8 cellular contexts compared by ENCODE assay signal in genomic region chr7:39465055-39465929, GRCh38.
A peak's percentile ranks its signal among the peaks of the same experiment; 100 is the strongest.
DNase-seq lines count a peak whose midpoint lies in the region; ATAC-seq and TF ChIP-seq lines count a peak whose summit lies in the region.

No MANE protein-coding gene starts in this region.

- intact Hi-C loops in left cardiac atrium (cut with DNase I): loop anchor here (2.0 to 10.0 kb wide), 4 partner anchors 388 to 670 kb away; no protein-coding TSS in a partner anchor
- intact Hi-C loops in gastrocnemius medialis (cut with DNase I; ENCODE audit: low total_unique reads): loop anchor here (2.0 kb wide), 1 partner anchor 668 kb away; no protein-coding TSS in a partner anchor

- H3K4me3 ChIP-seq in gastrocnemius medialis: peak overlapping the region in 2 of 4 donors; percentile 11 to 18

- no peaks in the 10 kb centered on the region for H3K9me3 ChIP-seq in gastrocnemius medialis

- DNase-seq in DMS153 (lab: John Stamatoyannopoulos, UW) (peak; percentile 51), NCI-H774 (lab: John Stamatoyannopoulos, UW) (peak; percentile 39), left cardiac atrium (peak; percentile 34), gastrocnemius medialis (no peak), GOT3 (lab: John Stamatoyannopoulos, UW) (no peak)
- DNase-seq in activated naive CD4-positive, alpha-beta T cell treated with anti-CD3 and anti-CD28 coated beads, Interleukin-2, amount 50 U/mL, for 16 hours: peak; percentile 32

- no peak for TF ChIP-seq POLR2A in gastrocnemius medialis (IDR thresholded peaks at IDR 0.05)

- H3K27ac ChIP-seq in gastrocnemius medialis: no peak overlapping the region

- peak; percentile 40 to 70 (median 58) for TF ChIP-seq CTCF in gastrocnemius medialis (IDR thresholded peaks at IDR 0.05 in 4 of 5, conservative IDR thresholded peaks at IDR 0.05 in 1 of 5)

- H3K4me1 ChIP-seq in gastrocnemius medialis: no peaks in the 10 kb centered on the region

- ATAC-seq in GM19025 (IDR thresholded peaks at IDR 0.05; ENCODE audit: low read depth, unreplicated experiment) (peak; percentile 64), HG03342 (IDR thresholded peaks at IDR 0.05; ENCODE audit: unreplicated experiment) (peak; percentile 96), left cardiac atrium (peak; percentile 75 to 77), gastrocnemius medialis (peak; percentile 73 to 91)

- in situ Hi-C loops in gastrocnemius medialis (cut with MboI; ENCODE audit: low sequenced_read_pairs in 4 of 4): loop anchor here (10.0 to 25.0 kb wide), 4 partner anchors 528 to 653 kb away; no protein-coding TSS in a partner anchor

- no peaks in the 10 kb centered on the region for H3K27me3 ChIP-seq in gastrocnemius medialis

- no peaks in the 10 kb centered on the region for H3K36me3 ChIP-seq in gastrocnemius medialis

Comparison
In these comparisons a context has a peak if more than half of its experiments do, and no peak if none do; other contexts are left out.
1. DNase-seq: peak in DMS153 (single experiment), NCI-H774 (single experiment), activated naive CD4-positive, alpha-beta T cell treated with anti-CD3 and anti-CD28 coated beads, Interleukin-2, amount 50 U/mL, for 16 hours (single experiment) and left cardiac atrium (single experiment); none in gastrocnemius medialis (0 of 2) and GOT3 (single experiment).
2. Peak in every context shown above with its lines, with median percentiles within 50 percentile points of each other: ATAC-seq.